Comparison of ENCODE assay signal across 7 cellular contexts in the genomic region with DNA sequence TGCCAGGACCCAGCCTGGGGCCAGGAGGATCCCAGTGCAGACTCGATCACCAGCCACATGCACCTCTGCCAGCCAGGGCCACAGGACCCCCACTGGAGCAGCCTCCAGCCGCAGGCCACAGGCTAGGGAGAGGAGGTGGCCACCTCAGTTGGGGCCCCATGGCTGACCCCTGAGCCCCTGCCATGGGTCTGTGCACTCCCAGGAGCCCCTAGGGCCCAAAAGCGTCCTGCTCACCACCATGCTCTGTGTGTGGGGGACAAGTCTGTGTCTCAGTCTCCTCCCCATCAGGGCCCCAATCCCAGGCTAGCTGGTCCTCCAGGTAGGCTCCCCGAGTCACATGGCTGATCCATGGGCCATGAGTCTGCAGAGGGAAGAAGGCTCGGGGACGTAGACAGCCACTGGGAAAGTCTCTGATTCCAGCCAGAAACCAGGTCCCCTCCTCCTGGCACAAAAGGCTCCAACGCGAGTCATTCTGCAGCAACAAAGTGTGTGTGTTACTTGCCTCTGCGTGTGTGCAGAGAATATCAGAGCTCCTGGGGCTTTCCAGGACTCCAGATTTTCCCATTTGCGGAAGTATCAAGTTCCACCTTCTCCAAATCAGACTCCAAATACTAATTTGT. TPM values are rescaled to one million over a fixed set of nuclear protein-coding genes. Genes with fewer than 3 reads are reported as not detected.
DNase-seq lines count a peak whose midpoint lies in the region; ATAC-seq, FAIRE-seq and TF ChIP-seq lines count a peak whose summit lies in the region.
"Had no signal": no experiment of that assay in that cellular context is flagged by ENCODE, and none has a peak within 500 bp of the region (broad histone marks: within the 10 kb centered on the region; RNA-seq: fewer than 3 reads in every experiment).

No MANE protein-coding gene starts in this region.

- peaks cover 9% of the 10 kb centered on the region for H3K4me1 Mint-ChIP-seq in astrocyte (ENCODE audit: low read depth, unreplicated experiment)
- peaks cover 10 to 18% (median 15%) of the 10 kb centered on the region in 4 donors for H3K4me1 Mint-ChIP-seq in naive thymus-derived CD8-positive, alpha-beta T cell

- DNase-seq in astrocyte (ENCODE audit: low read depth), result peak; percentile 68
- DNase-seq in naive thymus-derived CD8-positive, alpha-beta T cell, result no peak
- DNase-seq in cortex of kidney (lab: John Stamatoyannopoulos, UW), result no peak
- no peak for DNase-seq in T-helper 9 cell
- no peak for DNase-seq in NCI-H1436 treated with DMSO at 0.1 percent for 48 hours (lab: John Stamatoyannopoulos, UW)

- H4K20me1 ChIP-seq in astrocyte (ENCODE audit: insufficient read depth, low read length), result no peaks in the 10 kb centered on the region

- H3K27ac ChIP-seq in astrocyte (ENCODE audit: low read depth, low read length), result peak overlapping the region; percentile 36

- no peaks in the 10 kb centered on the region for H3K9me3 ChIP-seq in astrocyte (ENCODE audit: insufficient read depth, low read depth, low read length)

- POLR2A ChIA-PET in naive thymus-derived CD8-positive, alpha-beta T cell (lab: Charles Lee), result interaction anchor here (0.5 to 7.2 kb wide), 41 partner anchors 10 to 956 kb away, joined by 3 to 240 read pairs (median 4); partner anchors contain the start of genes ARMC5, FBRS, FUS and HSD3B7

- no peaks in the 10 kb centered on the region for H3K79me2 ChIP-seq in astrocyte (ENCODE audit: insufficient read depth, low read length)

- ATAC-seq in HG03103 (IDR thresholded peaks at IDR 0.05; ENCODE audit: low read depth, unreplicated experiment), result peak; percentile 1
- ATAC-seq in naive thymus-derived CD8-positive, alpha-beta T cell, result no peak

- H3K36me3 ChIP-seq in astrocyte (ENCODE audit: insufficient read depth, low read length), result no peaks in the 10 kb centered on the region

- H3K27ac Mint-ChIP-seq in astrocyte (ENCODE audit: unreplicated experiment), result peak overlapping the region; percentile 91
- H3K27ac Mint-ChIP-seq in naive thymus-derived CD8-positive, alpha-beta T cell, result peak overlapping the region; percentile 8 to 95 (median 90)

- peak overlapping the region; percentile 96 for H3K4me2 ChIP-seq in astrocyte (ENCODE audit: low read length)

- no peaks in the 10 kb centered on the region for H3K9me3 Mint-ChIP-seq in astrocyte (ENCODE audit: unreplicated experiment)
- no peaks in the 10 kb centered on the region for H3K9me3 Mint-ChIP-seq in naive thymus-derived CD8-positive, alpha-beta T cell

- peaks cover 11% of the 10 kb centered on the region for H3K27me3 Mint-ChIP-seq in astrocyte (ENCODE audit: low read depth, unreplicated experiment)
- no peaks in the 10 kb centered on the region for H3K27me3 Mint-ChIP-seq in naive thymus-derived CD8-positive, alpha-beta T cell

- no peak for TF ChIP-seq CTCF in astrocyte (IDR thresholded peaks at IDR 0.05; ENCODE audit: insufficient read depth, low read depth, low read length)

- H3K27me3 ChIP-seq in astrocyte (ENCODE audit: insufficient read depth, low read length), result peaks cover 11% of the 10 kb centered on the region

- H3K4me3 Mint-ChIP-seq in astrocyte (ENCODE audit: unreplicated experiment), result peak overlapping the region; percentile 79
- peak overlapping the region; percentile 39 to 82 (median 68) for H3K4me3 Mint-ChIP-seq in naive thymus-derived CD8-positive, alpha-beta T cell

- peak overlapping the region; percentile 30 for H3K4me3 ChIP-seq in astrocyte (ENCODE audit: insufficient read depth, low read depth, low read length)

- FAIRE-seq in astrocyte (lab: Jason Lieb, UNC), result no peak
- FAIRE-seq: colon had no signal

- H2AFZ ChIP-seq in astrocyte (ENCODE audit: low read depth, low read length), result peak overlapping the region; percentile 54

- peaks cover 24% of the 10 kb centered on the region for H3K4me1 ChIP-seq in astrocyte (ENCODE audit: insufficient read depth, low read length)

- no peaks in the 10 kb centered on the region for H3K36me3 Mint-ChIP-seq in astrocyte (ENCODE audit: low read depth, unreplicated experiment)
- no peaks in the 10 kb centered on the region for H3K36me3 Mint-ChIP-seq in naive thymus-derived CD8-positive, alpha-beta T cell

- H3K9ac ChIP-seq in astrocyte (ENCODE audit: low read length), result peak overlapping the region; percentile 32

RNA-seq across cellular contexts. Expression of gene PRSS8, which starts 6.1 kb away (rescaled TPM):
- total RNA-seq in astrocyte, result 3.9 and 9.5 TPM in 2 replicates
- total RNA-seq in naive thymus-derived CD8-positive, alpha-beta T cell, result not detected
- not detected for polyA plus RNA-seq in naive thymus-derived CD8-positive, alpha-beta T cell

RNA-seq across cellular contexts. Expression of gene PRSS36, which starts 8.3 kb away (rescaled TPM):
- 0.19 and 0.41 TPM in 2 replicates for total RNA-seq in astrocyte
- total RNA-seq in naive thymus-derived CD8-positive, alpha-beta T cell, result under 1 TPM; 0.63 to 0.83 TPM
- polyA plus RNA-seq in naive thymus-derived CD8-positive, alpha-beta T cell, result 1 to 10 TPM in 2 of 3 donors, under 1 TPM in 1; 0.79 to 3.5 (median 1.4) TPM

RNA-seq across cellular contexts. Expression of gene KAT8, which starts 24.1 kb away (rescaled TPM):
- total RNA-seq in astrocyte, result 27.3 and 33.5 TPM in 2 replicates
- total RNA-seq in naive thymus-derived CD8-positive, alpha-beta T cell, result 100 to 1,000 TPM; 118 to 123 TPM
- polyA plus RNA-seq in naive thymus-derived CD8-positive, alpha-beta T cell, result 10 to 100 TPM; 58.0 to 90.5 (median 67.4) TPM

RNA-seq across cellular contexts. Expression of gene BCKDK, which starts 33.4 kb away (rescaled TPM):
- total RNA-seq in astrocyte, result 44.9 and 47.7 TPM in 2 replicates
- 10 to 100 TPM; 17.1 to 19.7 TPM for total RNA-seq in naive thymus-derived CD8-positive, alpha-beta T cell
- 10 to 100 TPM; 20.8 to 30.8 (median 23.4) TPM for polyA plus RNA-seq in naive thymus-derived CD8-positive, alpha-beta T cell

RNA-seq across cellular contexts. Expression of gene FUS, which starts 38.3 kb away (rescaled TPM):
- total RNA-seq in astrocyte, result 250 and 309 TPM in 2 replicates
- total RNA-seq in naive thymus-derived CD8-positive, alpha-beta T cell, result 100 to 1,000 TPM; 607 to 637 TPM
- 100 to 1,000 TPM; 118 to 163 (median 149) TPM for polyA plus RNA-seq in naive thymus-derived CD8-positive, alpha-beta T cell
